9 cellular contexts compared by ENCODE assay signal in genomic region chr16:4800290-4801041, GRCh38. TPM values are rescaled to one million over a fixed set of nuclear protein-coding genes. Genes with fewer than 3 reads are reported as not detected.
DNase-seq lines count a peak whose midpoint lies in the region; ATAC-seq, FAIRE-seq and TF ChIP-seq lines count a peak whose summit lies in the region.
"Had no signal": no experiment of that assay in that cellular context is flagged by ENCODE, and none has a peak within 500 bp of the region (broad histone marks: within the 10 kb centered on the region; RNA-seq: fewer than 3 reads in every experiment).

No MANE protein-coding gene starts in this region.

- no peak for TF ChIP-seq POLR2A in GM12891 (IDR thresholded peaks at IDR 0.05; ENCODE audit: low read depth, low read length)
- no peak for TF ChIP-seq POLR2A in suprapubic skin (IDR thresholded peaks at IDR 0.05)

- peaks cover 37% of the 10 kb centered on the region for H3K36me3 ChIP-seq in suprapubic skin

- no peak overlapping the region for H3K4me3 ChIP-seq in suprapubic skin

- H3K9me3 ChIP-seq in T-helper 17 cell (ENCODE audit: control insufficient read depth, low read length, poor library complexity, severe bottlenecking) (no peaks in the 10 kb centered on the region), suprapubic skin (no peaks in the 10 kb centered on the region)

- H3K27me3 Mint-ChIP-seq in T-helper 17 cell, result no peaks in the 10 kb centered on the region
- no peaks in the 10 kb centered on the region for H3K27me3 Mint-ChIP-seq in stimulated activated naive CD8-positive, alpha-beta T cell treated with anti-CD3 and anti-CD28 coated beads, Interleukin-15, amount 100 ng/mL, for 72 hours

- H3K27ac ChIP-seq in suprapubic skin, result no peak overlapping the region

- no peaks in the 10 kb centered on the region for H3K9me3 Mint-ChIP-seq in stimulated activated naive CD8-positive, alpha-beta T cell treated with anti-CD3 and anti-CD28 coated beads, Interleukin-15, amount 100 ng/mL, for 72 hours

- no peaks in the 10 kb centered on the region for H3K27me3 ChIP-seq in suprapubic skin

- H3K27ac Mint-ChIP-seq in T-helper 17 cell, result peak overlapping the region; percentile 87
- H3K27ac Mint-ChIP-seq in stimulated activated naive CD8-positive, alpha-beta T cell treated with anti-CD3 and anti-CD28 coated beads, Interleukin-15, amount 100 ng/mL, for 72 hours, result no peak overlapping the region

- ATAC-seq in T-helper 17 cell (no peak), left ventricle myocardium superior (no peak), HG03175 (IDR thresholded peaks at IDR 0.05; ENCODE audit: unreplicated experiment) (no peak), HG02571 (IDR thresholded peaks at IDR 0.05; ENCODE audit: unreplicated experiment) (no peak)
- ATAC-seq in stimulated activated naive CD8-positive, alpha-beta T cell treated with anti-CD3 and anti-CD28 coated beads, Interleukin-15, amount 100 ng/mL, for 72 hours, result no peak

- no peaks in the 10 kb centered on the region for H3K36me3 Mint-ChIP-seq in T-helper 17 cell (ENCODE audit: low read depth)

- TF ChIP-seq CTCF in suprapubic skin (IDR thresholded peaks at IDR 0.05), result no peak

- no peak for FAIRE-seq in GM12891 (lab: Jason Lieb, UNC)
- FAIRE-seq: GM18507 had no signal

- peak; percentile 80 to 88 for DNase-seq in AML-193 (lab: John Stamatoyannopoulos, UW)
- peak; percentile 33 for DNase-seq in GM12891 (ENCODE audit: insufficient read length, low spot score)
- no peak for DNase-seq in T-helper 17 cell
- DNase-seq in left ventricle myocardium superior, result peak; percentile 77
- no peak for DNase-seq in stimulated activated naive CD8-positive, alpha-beta T cell treated with anti-CD3 and anti-CD28 coated beads, Interleukin-15, amount 100 ng/mL, for 72 hours
- no peak for DNase-seq in suprapubic skin (ENCODE audit: low spot score in 2 of 2)

- 72% methylated on average over 14 of the region's 17 CpGs for WGBS in suprapubic skin

- intact Hi-C loops in left ventricle myocardium superior (cut with micrococcal nuclease), result no loop called here

- peaks cover 29% of the 10 kb centered on the region for H3K4me1 ChIP-seq in suprapubic skin

- H3K4me3 Mint-ChIP-seq in T-helper 17 cell, result peak overlapping the region; percentile 49
- H3K4me3 Mint-ChIP-seq in stimulated activated naive CD8-positive, alpha-beta T cell treated with anti-CD3 and anti-CD28 coated beads, Interleukin-15, amount 100 ng/mL, for 72 hours, result peak overlapping the region; percentile 53 to 59

- no peak for TF ChIP-seq EP300 in suprapubic skin (IDR thresholded peaks at IDR 0.05)

- peaks cover 7% of the 10 kb centered on the region for H3K4me1 Mint-ChIP-seq in T-helper 17 cell
- H3K4me1 Mint-ChIP-seq in stimulated activated naive CD8-positive, alpha-beta T cell treated with anti-CD3 and anti-CD28 coated beads, Interleukin-15, amount 100 ng/mL, for 72 hours, result peaks cover 26% of the 10 kb centered on the region

TF ChIP-seq in GM12891, 5 proteins besides CTCF, POLR2A, EP300 and RAD21:
- TF ChIP-seq TAF1 (IDR thresholded peaks at IDR 0.05; ENCODE audit: low read depth, low read length) (no peak), SPI1 (IDR thresholded peaks at IDR 0.05; ENCODE audit: low read depth, low read length) (peak; percentile 26; the same call in 1 of the 2 replicates)

RNA-seq across cellular contexts. Expression of gene ROGDI, which starts 2.0 kb away (rescaled TPM):
- polyA plus RNA-seq in GM12891 (2012; ENCODE audit: low read depth, missing spikeins), result 10.1 TPM
- total RNA-seq in T-helper 17 cell (10 to 100 TPM; 15.0 to 21.2 TPM), left ventricle myocardium superior (134 TPM), suprapubic skin (10 to 100 TPM in 3 of 4 donors, 1 to 10 TPM in 1; 9.8 to 16.1 (median 12.2) TPM)

RNA-seq across cellular contexts. Expression of gene SMIM22, which starts 5.3 kb away (rescaled TPM):
- not detected for polyA plus RNA-seq in GM12891 (2012; ENCODE audit: low read depth, missing spikeins)
- total RNA-seq in T-helper 17 cell (not detected), left ventricle myocardium superior (not detected), suprapubic skin (10 to 100 TPM in 3 of 4 donors, not detected in 1; 10.1 to 20.9 (median 18.7) TPM)

RNA-seq across cellular contexts. Expression of gene SEPTIN12, which starts 12.3 kb away (rescaled TPM):
- polyA plus RNA-seq in GM12891 (2012; ENCODE audit: low read depth, missing spikeins), result not detected
- not detected for total RNA-seq in T-helper 17 cell
- total RNA-seq in left ventricle myocardium superior, result not detected
- not detected for total RNA-seq in suprapubic skin

RNA-seq across cellular contexts. Expression of gene ZNF500, which starts 33.5 kb away (rescaled TPM):
- 2.9 TPM for polyA plus RNA-seq in GM12891 (2012; ENCODE audit: low read depth, missing spikeins)
- 10 to 100 TPM; 10.1 to 15.8 TPM for total RNA-seq in T-helper 17 cell
- total RNA-seq in left ventricle myocardium superior, result 8.4 TPM
- 10 to 100 TPM in 2 of 4 donors, 1 to 10 TPM in 2; 7.9 to 17.6 (median 12.4) TPM for total RNA-seq in suprapubic skin

RNA-seq across cellular contexts. Expression of gene GLYR1, which starts 46.6 kb away (rescaled TPM):
- polyA plus RNA-seq in GM12891 (2012; ENCODE audit: low read depth, missing spikeins), result 38.9 TPM
- total RNA-seq in T-helper 17 cell, result 100 to 1,000 TPM in 1 of 2 donors, 10 to 100 TPM in 1; 91.9 to 108 TPM
- 102 TPM for total RNA-seq in left ventricle myocardium superior
- 10 to 100 TPM; 42.2 to 76.0 (median 50.7) TPM for total RNA-seq in suprapubic skin

Comparison
In these comparisons a context has a peak if more than half of its experiments do, and no peak if none do; other contexts are left out.
1. DNase-seq: peak in AML-193 (2 of 2), GM12891 (single experiment) and left ventricle myocardium superior (single experiment); none in T-helper 17 cell (0 of 3), stimulated activated naive CD8-positive, alpha-beta T cell treated with anti-CD3 and anti-CD28 coated beads, Interleukin-15, amount 100 ng/mL, for 72 hours (0 of 2) and suprapubic skin (0 of 2).